Comparison of ENCODE assay signal across 11 cellular contexts in genomic region chr15:85622432-85622831, GRCh38.
DNase-seq lines count a peak whose midpoint lies in the region; ATAC-seq and TF ChIP-seq lines count a peak whose summit lies in the region.
"Had no signal": no experiment of that assay in that cellular context is flagged by ENCODE, and none has a peak within 500 bp of the region (broad histone marks: within the 10 kb centered on the region; RNA-seq: fewer than 3 reads in every experiment).

No MANE protein-coding gene starts in this region.

- H3K36me3 ChIP-seq in heart left ventricle (peaks cover 0 to 22% (median 15%) of the 10 kb centered on the region in 9 donors), muscle layer of colon (ENCODE audit: insufficient read depth, low read length) (peaks cover 8% of the 10 kb centered on the region), urinary bladder (ENCODE audit: insufficient read depth) (peaks cover 2% of the 10 kb centered on the region)

- intact Hi-C loops in heart left ventricle (cut with DNase I), result loop anchor here in 6 of 10 donors (5.0 to 10.0 kb wide), 5 partner anchors 40 to 85 kb away; no protein-coding TSS in a partner anchor
- intact Hi-C loops in Right ventricle myocardium inferior (cut with DNase I), result no loop called here

- H3K4me3 ChIP-seq in heart left ventricle (peak overlapping the region in 11 of 12 donors; percentile 6 to 69 (median 56)), astrocyte of the cerebellum (ENCODE audit: low read depth, low read length) (peak overlapping the region; percentile 15), muscle layer of colon (ENCODE audit: low read depth in 1 of 2, low read length in 2 of 2) (peak overlapping the region in 1 of 2 donors; percentile 55), urinary bladder (ENCODE audit: low read depth, low read length) (peak overlapping the region; percentile 47)

- H3K9me3 ChIP-seq in heart left ventricle (no peaks in the 10 kb centered on the region), muscle layer of colon (ENCODE audit: low read length) (no peaks in the 10 kb centered on the region)
- H3K9me3 ChIP-seq: Caco-2 had no signal

- no peak overlapping the region for H3K9ac ChIP-seq in muscle layer of colon (ENCODE audit: low read length)

- in situ Hi-C loops in astrocyte of the cerebellum (cut with HindIII; ENCODE audit: low sequenced_read_pairs), result no loop called here

- peaks cover 18 to 100% (median 97%) of the 10 kb centered on the region in 12 donors for H3K4me1 ChIP-seq in heart left ventricle
- peaks cover 62% of the 10 kb centered on the region for H3K4me1 ChIP-seq in muscle layer of colon (ENCODE audit: insufficient read depth, low read length)
- peaks cover 3% of the 10 kb centered on the region for H3K4me1 ChIP-seq in urinary bladder (ENCODE audit: insufficient read depth)

- no peak for DNase-seq in heart left ventricle
- no peak for DNase-seq in Right ventricle myocardium inferior (ENCODE audit: missing footprints)
- no peak for DNase-seq in astrocyte of the cerebellum (ENCODE audit: low read depth)
- no peak for DNase-seq in NCI-H1105 (lab: John Stamatoyannopoulos, UW)
- DNase-seq in Kasumi-1 (lab: John Stamatoyannopoulos, UW), result no peak
- DNase-seq: Caco-2, NCI-H446 had no signal

- TF ChIP-seq CTCF in heart left ventricle (IDR thresholded peaks at IDR 0.05), result no peak
- TF ChIP-seq CTCF in astrocyte of the cerebellum (IDR thresholded peaks at IDR 0.05; ENCODE audit: low read depth, low read length, missing control alignments), result no peak

- ATAC-seq in heart left ventricle (no peak), Right ventricle myocardium inferior (no peak), GM18519 (IDR thresholded peaks at IDR 0.05; ENCODE audit: low FRiP score, unreplicated experiment) (no peak)
- ATAC-seq: activated T-helper 17 cell treated with anti-CD3 and anti-CD28 coated beads, Interleukin-2, amount 50 U/mL, for 72 hours had no signal

- H3K27me3 ChIP-seq in heart left ventricle (no peaks in the 10 kb centered on the region), muscle layer of colon (ENCODE audit: control insufficient read depth in 1 of 2, insufficient read depth in 2 of 2, low read length in 2 of 2) (no peaks in the 10 kb centered on the region)

- WGBS in heart left ventricle, 4 donors, result 37 to 54% (median 38%) methylated on average over 5 of the region's 5 CpGs
- WGBS in urinary bladder, result 47% methylated on average over 5 of the region's 5 CpGs

- no peak for TF ChIP-seq POLR2A in heart left ventricle (IDR thresholded peaks at IDR 0.05)

- peak overlapping the region in 10 of 12 donors; percentile 68 to 91 (median 86) for H3K27ac ChIP-seq in heart left ventricle
- peak overlapping the region; percentile 43 for H3K27ac ChIP-seq in muscle layer of colon (ENCODE audit: low read depth, low read length)
- peak overlapping the region; percentile 43 for H3K27ac ChIP-seq in urinary bladder (ENCODE audit: low read depth)
